ENCODE assay signal across 8 cellular contexts in the genomic region with DNA sequence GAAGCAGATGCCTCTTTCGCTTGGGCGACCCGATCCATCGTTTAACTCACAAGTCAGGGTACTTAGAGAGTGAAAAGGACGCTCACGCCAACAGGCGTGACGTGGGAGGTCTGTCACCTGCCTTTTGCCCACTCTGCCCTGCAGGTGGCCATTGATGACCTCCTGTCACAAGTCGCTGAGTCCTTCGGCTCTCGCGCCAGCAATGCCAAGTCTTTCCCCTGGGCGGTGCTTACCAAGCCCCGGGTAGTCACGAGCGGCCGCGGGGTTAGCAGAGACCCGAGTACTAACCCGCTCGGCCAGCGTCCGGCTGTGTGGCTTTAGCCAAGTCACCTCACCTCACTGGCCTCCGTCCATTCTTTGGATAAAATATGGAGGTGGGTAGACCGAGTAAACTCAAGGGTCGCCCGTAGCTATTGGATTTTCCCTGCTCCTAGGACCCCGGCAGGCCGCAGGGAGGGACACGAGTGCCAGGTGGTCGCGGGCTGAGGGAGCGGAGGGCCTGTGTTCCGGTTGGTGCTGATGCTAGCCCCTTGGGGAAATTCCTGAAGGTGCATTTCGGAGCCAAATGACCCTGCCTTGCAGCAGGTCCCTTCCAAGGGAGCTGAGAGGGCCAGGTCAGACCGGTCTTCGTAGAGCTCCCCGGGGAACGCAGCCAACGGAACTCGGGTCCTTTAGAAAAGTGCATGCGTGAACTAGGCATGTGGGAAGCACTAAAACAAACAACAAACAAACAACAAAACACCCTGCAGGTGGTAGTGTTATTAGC. TPM values are rescaled to one million over a fixed set of nuclear protein-coding genes. Genes with fewer than 3 reads are reported as not detected.
A peak's percentile ranks its signal among the peaks of the same experiment; 100 is the strongest.
DNase-seq lines count a peak whose midpoint lies in the region; ATAC-seq and TF ChIP-seq lines count a peak whose summit lies in the region.

No MANE protein-coding gene starts in this region.

- H4K91ac ChIP-seq in neuronal stem cell (ENCODE audit: low read depth, low read length, poor library complexity), result no peak overlapping the region

- no peaks in the 10 kb centered on the region for H3K36me3 ChIP-seq in gastroesophageal sphincter
- H3K36me3 ChIP-seq in neuronal stem cell (replicated peaks in 1 of 2; ENCODE audit: control insufficient read depth in 2 of 2, insufficient read depth in 2 of 2, low read length in 2 of 2), result no peaks in the 10 kb centered on the region

- peak; percentile 0 for DNase-seq in stimulated activated naive CD4-positive, alpha-beta T cell treated with Interleukin-2 at 50 U/mL for 16 hours (lab: John Stamatoyannopoulos, UW)
- no peak for DNase-seq in stimulated activated naive CD4-positive, alpha-beta T cell (lab: John Stamatoyannopoulos, UW)
- DNase-seq in NCI-H1930 (lab: John Stamatoyannopoulos, UW) (peak; percentile 38 to 62), neuronal stem cell (ENCODE audit: low spot score) (peak; percentile 45), SIG-M5 (lab: John Stamatoyannopoulos, UW) (no peak)
- DNase-seq in activated T-cell treated with anti-CD3 and anti-CD28 coated beads, Interleukin-2, amount 50 U/mL, for 24 hours, result peak; percentile 46

- no peaks in the 10 kb centered on the region for H3K9me3 ChIP-seq in gastroesophageal sphincter
- no peaks in the 10 kb centered on the region for H3K9me3 ChIP-seq in neuronal stem cell (replicated peaks in 1 of 2; ENCODE audit: control insufficient read depth in 2 of 2, insufficient read depth in 1 of 2, low read depth in 1 of 2, low read length in 2 of 2)

- H3K27me3 ChIP-seq in gastroesophageal sphincter (peaks cover 31% of the 10 kb centered on the region), neuronal stem cell (ENCODE audit: control insufficient read depth in 3 of 3, insufficient read depth in 3 of 3, low read depth in 1 of 3, low read length in 3 of 3) (peaks cover 0 to 37% (median 17%) of the 10 kb centered on the region in 3 experiments)

- no peak overlapping the region for H3K4ac ChIP-seq in neuronal stem cell (ENCODE audit: low read length)

- peak overlapping the region; percentile 86 for H3K4me2 ChIP-seq in neuronal stem cell (ENCODE audit: insufficient read depth, low read length, poor library complexity, severe bottlenecking)

- ATAC-seq in HG02623 (IDR thresholded peaks at IDR 0.05; ENCODE audit: unreplicated experiment) (peak; percentile 16), gastroesophageal sphincter (peak; percentile 38)

- H3K14ac ChIP-seq in neuronal stem cell (ENCODE audit: low read length), result no peak overlapping the region

- peak overlapping the region; percentile 86 for H3K9ac ChIP-seq in neuronal stem cell (ENCODE audit: low read depth, low read length, poor library complexity)

- no peak overlapping the region for H2BK5ac ChIP-seq in neuronal stem cell (ENCODE audit: low read length)

- no peaks in the 10 kb centered on the region for H3K79me1 ChIP-seq in neuronal stem cell (ENCODE audit: low read depth, low read length)

- no peak for TF ChIP-seq POLR2A in gastroesophageal sphincter (IDR thresholded peaks at IDR 0.05)

- peak overlapping the region; percentile 83 for H3K18ac ChIP-seq in neuronal stem cell (ENCODE audit: low read length)

- H3K9me3 Mint-ChIP-seq in activated T-cell treated with anti-CD3 and anti-CD28 coated beads, Interleukin-2, amount 50 U/mL, for 24 hours, result peaks cover 2% of the 10 kb centered on the region

- no peak for TF ChIP-seq CTCF in gastroesophageal sphincter (IDR thresholded peaks at IDR 0.05)

- no peak overlapping the region for H4K8ac ChIP-seq in neuronal stem cell (ENCODE audit: low read depth, low read length)

- peak overlapping the region; percentile 77 for H3K4me3 Mint-ChIP-seq in activated T-cell treated with anti-CD3 and anti-CD28 coated beads, Interleukin-2, amount 50 U/mL, for 24 hours

- peak overlapping the region; percentile 90 for H2AFZ ChIP-seq in neuronal stem cell (ENCODE audit: low read length)

- H3K27me3 Mint-ChIP-seq in activated T-cell treated with anti-CD3 and anti-CD28 coated beads, Interleukin-2, amount 50 U/mL, for 24 hours, result peaks cover 57% of the 10 kb centered on the region

- TF ChIP-seq EP300 in gastroesophageal sphincter (IDR thresholded peaks at IDR 0.05), result no peak

- no peak overlapping the region for H2BK12ac ChIP-seq in neuronal stem cell (ENCODE audit: low read length)

- H2AK5ac ChIP-seq in neuronal stem cell (ENCODE audit: low read depth, low read length), result no peak overlapping the region

- peaks cover 20% of the 10 kb centered on the region for H3K4me1 Mint-ChIP-seq in activated T-cell treated with anti-CD3 and anti-CD28 coated beads, Interleukin-2, amount 50 U/mL, for 24 hours (ENCODE audit: low read depth)

- no peaks in the 10 kb centered on the region for H3K36me3 Mint-ChIP-seq in activated T-cell treated with anti-CD3 and anti-CD28 coated beads, Interleukin-2, amount 50 U/mL, for 24 hours (ENCODE audit: low read depth)

- WGBS in gastroesophageal sphincter (ENCODE audit: low coverage in 1 of 2), 2 donors, result 0 to 3% methylated on average over 20 to 21 of the region's 42 CpGs
- WGBS in neuronal stem cell (ENCODE audit: extremely low coverage in 2 of 2, insufficient read length in 2 of 2, insufficient replicate concordance in 1 of 2), 2 donors, result no CpG with 5 or more reads among the region's 42 CpGs

- peak overlapping the region; percentile 46 to 54 for H3K4me3 ChIP-seq in gastroesophageal sphincter
- peak overlapping the region; percentile 43 to 74 for H3K4me3 ChIP-seq in neuronal stem cell (ENCODE audit: low read length in 2 of 2)

- H3K27ac Mint-ChIP-seq in activated T-cell treated with anti-CD3 and anti-CD28 coated beads, Interleukin-2, amount 50 U/mL, for 24 hours, result peak overlapping the region; percentile 44

- H3K27ac ChIP-seq in gastroesophageal sphincter (peak overlapping the region in 1 of 4 donors; percentile 20), neuronal stem cell (replicated peaks; ENCODE audit: low read length) (no peak overlapping the region)

- no peak overlapping the region for H3K23ac ChIP-seq in neuronal stem cell (ENCODE audit: low read depth, low read length, poor library complexity)

- H2BK120ac ChIP-seq in neuronal stem cell (ENCODE audit: low read depth, low read length), result no peak overlapping the region

- H3K4me1 ChIP-seq in gastroesophageal sphincter (peaks cover 0 to 22% (median 8%) of the 10 kb centered on the region in 3 donors), neuronal stem cell (ENCODE audit: control insufficient read depth in 2 of 2, insufficient read depth in 1 of 2, low read depth in 1 of 2, low read length in 2 of 2) (peaks cover 0 to 4% of the 10 kb centered on the region in 2 donors)

- H2BK15ac ChIP-seq in neuronal stem cell (ENCODE audit: low read length), result no peak overlapping the region

RNA-seq across cellular contexts. Expression of a gene that starts 0.7 kb away (rescaled TPM):
- 1 to 10 TPM in 1 of 4 donors, under 1 TPM in 1, not detected in 2; 0.67 to 1.1 TPM for total RNA-seq in gastroesophageal sphincter
- 26.8 TPM for polyA plus RNA-seq in neuronal stem cell (2013, experiment 1 of 2)
- 26.8 TPM for polyA plus RNA-seq in neuronal stem cell (2013, experiment 2 of 2)

Comparison
In these comparisons a context has a peak if more than half of its experiments do, and no peak if none do; other contexts are left out.
1. DNase-seq: peak in stimulated activated naive CD4-positive, alpha-beta T cell treated with Interleukin-2 at 50 U/mL for 16 hours (single experiment), NCI-H1930 (2 of 2), activated T-cell treated with anti-CD3 and anti-CD28 coated beads, Interleukin-2, amount 50 U/mL, for 24 hours (single experiment) and neuronal stem cell (single experiment); none in stimulated activated naive CD4-positive, alpha-beta T cell (0 of 6) and SIG-M5 (single experiment).